Comparison of ENCODE assay signal across 31 cellular contexts in the genomic region with DNA sequence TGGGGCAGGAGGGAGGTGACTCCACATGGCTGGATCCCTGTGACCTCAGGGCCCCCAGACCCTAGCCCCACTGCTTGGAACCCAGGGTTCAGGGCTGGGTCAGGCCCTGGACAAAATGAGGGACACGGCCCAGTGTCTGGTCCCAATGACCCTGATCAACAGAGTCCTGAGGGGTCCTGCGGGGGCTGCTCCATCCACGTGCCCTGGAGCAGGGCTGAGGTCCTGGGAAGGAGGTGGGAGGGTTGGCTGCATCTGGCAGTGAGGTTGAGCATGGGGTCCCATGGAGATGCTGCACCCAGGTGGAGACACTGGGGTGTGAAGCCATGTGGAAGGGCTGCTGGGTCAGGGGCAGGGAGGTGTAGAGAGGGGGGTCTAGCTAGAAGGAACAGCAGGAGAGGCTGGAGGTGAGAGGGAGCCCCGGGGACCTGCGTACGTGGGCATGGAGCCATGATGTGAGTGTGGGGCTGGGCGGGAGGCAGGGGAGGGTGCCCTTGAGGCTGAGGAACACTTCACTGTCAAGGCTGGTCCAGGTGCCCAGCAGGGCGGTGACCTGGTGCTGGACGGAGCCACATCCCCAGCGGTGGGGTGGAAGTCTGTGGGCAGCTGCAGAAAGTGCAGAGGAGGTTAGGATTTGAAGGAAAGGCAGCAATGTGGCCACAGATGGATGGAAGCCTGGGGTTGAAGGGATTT. TPM values are rescaled to one million over a fixed set of nuclear protein-coding genes. Genes with fewer than 3 reads are reported as not detected.
DNase-seq lines count a peak whose midpoint lies in the region; ATAC-seq lines count a peak whose summit lies in the region.
"Had no signal": no experiment of that assay in that cellular context is flagged by ENCODE, and none has a peak within 500 bp of the region (broad histone marks: within the 10 kb centered on the region; RNA-seq: fewer than 3 reads in every experiment).

No MANE protein-coding gene starts in this region.

- H3K36me3 ChIP-seq in KOPT-K1 (ENCODE audit: insufficient read depth, low read length): peaks cover 34% of the 10 kb centered on the region; the same call in 1 of the 2 replicates
- H3K36me3 ChIP-seq: adrenal gland, BE2C, Peyer's patch had no signal

- H3K4me3 Mint-ChIP-seq in activated T-helper 17 cell treated with anti-CD3 and anti-CD28 coated beads, Interleukin-2, amount 50 U/mL, for 72 hours: peak overlapping the region; percentile 70
- H3K4me3 Mint-ChIP-seq in T-helper 2 cell treated with Interferon-gamma antibody and Interleukin-4, amounts not matched to agents 5 μg/mL and 100 μg/mL, for 36 hours: no peak overlapping the region
- H3K4me3 Mint-ChIP-seq: activated CD4-positive, alpha-beta T cell treated with anti-CD3 and anti-CD28 coated beads for 36 hours; neural crest cell had no signal

- no peaks in the 10 kb centered on the region for H3K36me3 Mint-ChIP-seq in activated T-helper 17 cell treated with anti-CD3 and anti-CD28 coated beads, Interleukin-2, amount 50 U/mL, for 72 hours (ENCODE audit: low read depth)
- H3K36me3 Mint-ChIP-seq in T-helper 2 cell treated with Interferon-gamma antibody and Interleukin-4, amounts not matched to agents 5 μg/mL and 100 μg/mL, for 36 hours (ENCODE audit: low read depth): no peaks in the 10 kb centered on the region

- H3K9me3 ChIP-seq in KOPT-K1 (ENCODE audit: insufficient read depth, low read length, poor library complexity, severe bottlenecking): peaks cover 2% of the 10 kb centered on the region
- H3K9me3 ChIP-seq: adrenal gland, BE2C, body of pancreas, Peyer's patch had no signal

- no peak overlapping the region for H3K27ac Mint-ChIP-seq in activated T-helper 17 cell treated with anti-CD3 and anti-CD28 coated beads, Interleukin-2, amount 50 U/mL, for 72 hours
- H3K27ac Mint-ChIP-seq in T-helper 2 cell treated with Interferon-gamma antibody and Interleukin-4, amounts not matched to agents 5 μg/mL and 100 μg/mL, for 36 hours: no peak overlapping the region
- H3K27ac Mint-ChIP-seq: activated CD4-positive, alpha-beta T cell treated with anti-CD3 and anti-CD28 coated beads for 36 hours had no signal

- H3K4me1 Mint-ChIP-seq in activated T-helper 17 cell treated with anti-CD3 and anti-CD28 coated beads, Interleukin-2, amount 50 U/mL, for 72 hours: peaks cover 16% of the 10 kb centered on the region
- no peaks in the 10 kb centered on the region for H3K4me1 Mint-ChIP-seq in T-helper 2 cell treated with Interferon-gamma antibody and Interleukin-4, amounts not matched to agents 5 μg/mL and 100 μg/mL, for 36 hours (ENCODE audit: low read depth)
- H3K4me1 Mint-ChIP-seq: activated CD4-positive, alpha-beta T cell treated with anti-CD3 and anti-CD28 coated beads for 36 hours; neural crest cell had no signal

- H3K9me3 Mint-ChIP-seq in activated T-helper 17 cell treated with anti-CD3 and anti-CD28 coated beads, Interleukin-2, amount 50 U/mL, for 72 hours: peaks cover 3% of the 10 kb centered on the region
- peaks cover 2% of the 10 kb centered on the region for H3K9me3 Mint-ChIP-seq in T-helper 2 cell treated with Interferon-gamma antibody and Interleukin-4, amounts not matched to agents 5 μg/mL and 100 μg/mL, for 36 hours

- intact Hi-C loops in Right ventricle myocardium inferior (cut with DNase I): no loop called here
- intact Hi-C loops in Right ventricle myocardium superior (cut with DNase I): no loop called here
- intact Hi-C loops in posterior vena cava (cut with DNase I): no loop called here

- ATAC-seq in Right ventricle myocardium inferior (no peak), Right ventricle myocardium superior (ENCODE audit: poor library complexity) (no peak)
- ATAC-seq in activated T-helper 17 cell treated with anti-CD3 and anti-CD28 coated beads, Interleukin-2, amount 50 U/mL, for 72 hours (replicated peaks): no peak
- ATAC-seq: body of pancreas, esophagus mucosa, foreskin keratinocyte had no signal

- DNase-seq in Right ventricle myocardium inferior (ENCODE audit: missing footprints) (peak; percentile 33), Right ventricle myocardium superior (no peak), posterior vena cava (ENCODE audit: low spot score) (peak; percentile 69), NCI-H1092 treated with DMSO at 0.1 percent for 48 hours (lab: John Stamatoyannopoulos, UW) (no peak), DMS153 treated with DMSO at 0.1 percent for 48 hours (lab: John Stamatoyannopoulos, UW; ENCODE audit: unreplicated experiment) (no peak)
- no peak for DNase-seq in T-helper 2 cell treated with Interferon-gamma antibody and Interleukin-4, amounts not matched to agents 5 μg/mL and 100 μg/mL, for 36 hours (ENCODE audit: low spot score)
- DNase-seq: activated CD4-positive, alpha-beta T cell treated with anti-CD3 and anti-CD28 coated beads for 36 hours; activated T-cell treated with anti-CD3 and anti-CD28 coated beads, Interleukin-2, amount 50 U/mL, for 1 hour; BE2C; body of pancreas; cerebellar nuclear complex; foreskin keratinocyte; kidney glomerular epithelial cell; MM.1S; NCI-H1417 treated with DMSO at 0.1 percent for 48 hours; NCI-H226; NCI-H526 treated with DMSO at 0.1 percent for 48 hours; SIG-M5; T-helper 9 cell had no signal

- H3K27me3 Mint-ChIP-seq in activated T-helper 17 cell treated with anti-CD3 and anti-CD28 coated beads, Interleukin-2, amount 50 U/mL, for 72 hours: no peaks in the 10 kb centered on the region
- H3K27me3 Mint-ChIP-seq in T-helper 2 cell treated with Interferon-gamma antibody and Interleukin-4, amounts not matched to agents 5 μg/mL and 100 μg/mL, for 36 hours (ENCODE audit: low read depth): peaks cover 2% of the 10 kb centered on the region
- H3K27me3 Mint-ChIP-seq: activated CD4-positive, alpha-beta T cell treated with anti-CD3 and anti-CD28 coated beads for 36 hours had no signal

- peak overlapping the region; percentile 83 for H3K27ac ChIP-seq in KOPT-K1 (ENCODE audit: low read depth, low read length, poor library complexity, severe bottlenecking)
- H3K27ac ChIP-seq: adrenal gland, body of pancreas, foreskin keratinocyte, Peyer's patch, tibial artery, VCaP had no signal

RNA-seq across cellular contexts. Expression of a gene that starts 0.6 kb away (rescaled TPM):
- total RNA-seq in Right ventricle myocardium inferior (0.30 TPM), Right ventricle myocardium superior (0.51 TPM), posterior vena cava (1 to 10 TPM; 2.9 to 3.4 TPM)
- 10 to 100 TPM in 1 of 2 donors, 1 to 10 TPM in 1; 7.2 to 17.3 TPM for total RNA-seq in activated T-helper 17 cell treated with anti-CD3 and anti-CD28 coated beads, Interleukin-2, amount 50 U/mL, for 72 hours

RNA-seq across cellular contexts. Expression of a gene that starts 29.9 kb away (rescaled TPM):
- total RNA-seq in Right ventricle myocardium inferior (not detected), Right ventricle myocardium superior (not detected), posterior vena cava (under 1 TPM; 0.14 to 0.19 TPM)
- total RNA-seq in activated T-helper 17 cell treated with anti-CD3 and anti-CD28 coated beads, Interleukin-2, amount 50 U/mL, for 72 hours: not detected
- total RNA-seq: activated CD4-positive, alpha-beta T cell treated with anti-CD3 and anti-CD28 coated beads for 36 hours; activated CD8-positive, alpha-beta memory T cell treated with anti-CD3 and anti-CD28 coated beads for 36 hours; body of pancreas; dermis microvascular lymphatic vessel endothelial cell; foreskin keratinocyte; HT1080; right cardiac atrium had no signal

Comparison
In these comparisons a context has a peak if more than half of its experiments do, and no peak if none do; other contexts are left out.
1. DNase-seq: peak in Right ventricle myocardium inferior (single experiment) and posterior vena cava (single experiment); none in Right ventricle myocardium superior (single experiment), T-helper 2 cell treated with Interferon-gamma antibody and Interleukin-4, amounts not matched to agents 5 μg/mL and 100 μg/mL, for 36 hours (single experiment), NCI-H1092 treated with DMSO at 0.1 percent for 48 hours (single experiment) and DMS153 treated with DMSO at 0.1 percent for 48 hours (single experiment).